Comparison of ENCODE assay signal across 8 cellular contexts in the genomic region with DNA sequence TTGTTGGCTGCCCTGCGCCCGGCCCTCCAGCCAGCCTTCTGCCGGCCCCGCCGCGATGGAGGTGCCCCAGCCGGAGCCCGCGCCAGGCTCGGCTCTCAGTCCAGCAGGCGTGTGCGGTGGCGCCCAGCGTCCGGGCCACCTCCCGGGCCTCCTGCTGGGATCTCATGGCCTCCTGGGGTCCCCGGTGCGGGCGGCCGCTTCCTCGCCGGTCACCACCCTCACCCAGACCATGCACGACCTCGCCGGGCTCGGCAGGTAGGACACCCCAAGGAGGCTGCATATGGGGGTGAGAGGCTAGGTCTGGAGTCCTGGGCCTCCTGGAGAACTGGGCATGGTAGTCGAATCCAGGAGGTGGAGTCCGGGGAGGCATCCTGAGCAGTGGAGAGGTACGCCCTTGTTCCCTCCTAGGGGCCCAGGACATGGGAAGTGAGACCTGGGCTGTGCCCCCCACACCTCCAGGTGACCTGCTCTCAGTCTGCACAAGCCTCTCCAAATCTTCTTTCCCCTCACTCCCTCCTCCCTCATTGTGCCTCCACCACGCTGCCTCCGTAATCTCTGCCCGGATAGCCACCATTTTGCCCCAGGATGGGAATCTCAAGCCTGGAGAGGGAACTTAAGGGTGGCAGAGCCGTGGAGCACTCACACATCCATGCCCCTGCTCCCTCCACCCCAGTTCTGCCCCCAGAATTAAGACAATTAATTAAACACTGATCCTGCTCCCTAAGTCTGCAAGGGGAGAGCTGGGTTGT. TPM values are rescaled to one million over a fixed set of nuclear protein-coding genes. Genes with fewer than 3 reads are reported as not detected.
DNase-seq lines count a peak whose midpoint lies in the region; ATAC-seq and TF ChIP-seq lines count a peak whose summit lies in the region.

No MANE protein-coding gene starts in this region.

- H4K20me1 ChIP-seq in KMS-11 (ENCODE audit: insufficient read depth), result no peaks in the 10 kb centered on the region

- no peaks in the 10 kb centered on the region for H3K27me3 Mint-ChIP-seq in naive B cell

- H3K36me3 ChIP-seq in KMS-11 (ENCODE audit: insufficient read depth), result no peaks in the 10 kb centered on the region

- 0 out of 2 replicates have a peak overlapping the region, but pooled peaks have one; percentile 10 for H2AFZ ChIP-seq in KMS-11 (ENCODE audit: low read depth)

- peaks cover 43 to 62% (median 61%) of the 10 kb centered on the region in 3 donors for H3K4me1 Mint-ChIP-seq in naive B cell

- TF ChIP-seq CTCF in KMS-11 (conservative IDR thresholded peaks at IDR 0.05; ENCODE audit: low read depth, low read length), result no peak

- peaks cover 18% of the 10 kb centered on the region for H3K4me1 ChIP-seq in KMS-11 (ENCODE audit: low read depth, poor library complexity, severe bottlenecking)

- H3K79me2 ChIP-seq in KMS-11 (ENCODE audit: insufficient read depth, low read depth), result peaks cover 7% of the 10 kb centered on the region; the same call in 1 of the 2 replicates

- ATAC-seq in naive B cell (ENCODE audit: low read depth in 2 of 2), result no peak

- H3K27ac ChIP-seq in KMS-11, result peak overlapping the region; percentile 38; the same call in 1 of the 2 replicates

- peaks cover 0 to 3% (median 0%) of the 10 kb centered on the region in 7 donors for H3K9me3 Mint-ChIP-seq in naive B cell

- peak overlapping the region; percentile 95 for H3K4me2 ChIP-seq in KMS-11

- H3K36me3 Mint-ChIP-seq in naive B cell, result no peaks in the 10 kb centered on the region

- peak overlapping the region in 4 of 6 donors; percentile 27 to 98 (median 78) for H3K27ac Mint-ChIP-seq in naive B cell

- H3K4me3 ChIP-seq in KMS-11 (IDR thresholded peaks at IDR 0.05; ENCODE audit: insufficient read depth, low read depth, low read length), result no peak overlapping the region

- peak; percentile 57 for DNase-seq in DMS 273 (lab: John Stamatoyannopoulos, UW; ENCODE audit: unreplicated experiment)
- no peak for DNase-seq in DMS 273 treated with DMSO at 0.1 percent for 48 hours (lab: John Stamatoyannopoulos, UW)
- DNase-seq in cerebellum (ENCODE audit: low spot score), result peak; percentile 33
- no peak for DNase-seq in naive B cell
- no peak for DNase-seq in NCI-H1105 (lab: John Stamatoyannopoulos, UW)
- no peak for DNase-seq in GM03348 (ENCODE audit: low spot score)
- no peak for DNase-seq in stimulated activated CD4-positive, alpha-beta T cell treated with anti-CD3 and anti-CD28 coated beads, Interleukin-1b, Interleukin-23, amount 100 ng/mL, for 48 hours

- no peaks in the 10 kb centered on the region for H3K27me3 ChIP-seq in KMS-11 (ENCODE audit: insufficient read depth, low read depth)

- peak overlapping the region; percentile 84 to 95 (median 92) for H3K4me3 Mint-ChIP-seq in naive B cell

- peak overlapping the region; percentile 53; the same call in 1 of the 2 replicates for H3K9ac ChIP-seq in KMS-11

RNA-seq across cellular contexts. Expression of gene CDC25B, which starts 0.5 kb away (rescaled TPM):
- total RNA-seq in cerebellum, result 9.2 TPM
- polyA plus RNA-seq in naive B cell (ENCODE audit: low read depth in 6 of 6), result 10 to 100 TPM; 13.0 to 22.1 (median 19.5) TPM

RNA-seq across cellular contexts. Expression of gene CENPB, which starts 10.1 kb away (rescaled TPM):
- 29.9 TPM for total RNA-seq in cerebellum
- polyA plus RNA-seq in naive B cell (ENCODE audit: low read depth in 6 of 6), result 1 to 10 TPM in 5 of 6 donors, under 1 TPM in 1; 0.27 to 2.2 (median 1.6) TPM

RNA-seq across cellular contexts. Expression of gene SPEF1, which starts 15.4 kb away (rescaled TPM):
- 1.00 TPM for total RNA-seq in cerebellum
- polyA plus RNA-seq in naive B cell (ENCODE audit: low read depth in 6 of 6), result not detected

RNA-seq across cellular contexts. Expression of gene AP5S1, which starts 23.7 kb away (rescaled TPM):
- total RNA-seq in cerebellum, result 7.4 TPM
- polyA plus RNA-seq in naive B cell (ENCODE audit: low read depth in 6 of 6), result 10 to 100 TPM; 11.1 to 33.6 (median 13.5) TPM

RNA-seq across cellular contexts. Expression of gene ADISSP, which starts 29.1 kb away (rescaled TPM):
- total RNA-seq in cerebellum, result 9.7 TPM
- 10 to 100 TPM; 17.3 to 24.9 (median 20.8) TPM for polyA plus RNA-seq in naive B cell (ENCODE audit: low read depth in 6 of 6)

Comparison
In these comparisons a context has a peak if more than half of its experiments do, and no peak if none do; other contexts are left out.
1. DNase-seq: peak in DMS 273 (single experiment) and cerebellum (single experiment); none in DMS 273 treated with DMSO at 0.1 percent for 48 hours (single experiment), naive B cell (single experiment), NCI-H1105 (single experiment), GM03348 (single experiment) and stimulated activated CD4-positive, alpha-beta T cell treated with anti-CD3 and anti-CD28 coated beads, Interleukin-1b, Interleukin-23, amount 100 ng/mL, for 48 hours (single experiment).